22 cellular contexts compared by ENCODE assay signal in genomic region chr10:88440541-88440940, GRCh38.
DNase-seq lines count a peak whose midpoint lies in the region; ATAC-seq, FAIRE-seq and TF ChIP-seq lines count a peak whose summit lies in the region.
"Had no signal": no experiment of that assay in that cellular context is flagged by ENCODE, and none has a peak within 500 bp of the region (broad histone marks: within the 10 kb centered on the region; RNA-seq: fewer than 3 reads in every experiment).

No MANE protein-coding gene starts in this region.

- DNase-seq in NOMO-1 treated with DMSO at 0.1 percent for 48 hours (lab: John Stamatoyannopoulos, UW; ENCODE audit: unreplicated experiment) (peak; percentile 45), NOMO-1 treated with dmso at 0.1 percent for 144 hours (lab: John Stamatoyannopoulos, UW; ENCODE audit: unreplicated experiment) (no peak), H54 (ENCODE audit: insufficient read length, low spot score) (no peak), upper lobe of right lung (no peak), NCI-H748 (lab: John Stamatoyannopoulos, UW; ENCODE audit: unreplicated experiment) (no peak)
- no peak for DNase-seq in activated T-helper 1 cell treated with anti-CD3 and anti-CD28 coated beads, Interleukin-12 subunit alpha, Interleukin-12 subunit beta, Interleukin-2, Interleukin-4 antibody, amounts not matched to agents 30 ng/mL and 10 ng/mL and 1 ng/mL, durations not matched to agents 14 hours and 24 hours and 36 hours (ENCODE audit: low spot score)
- DNase-seq in activated CD4-positive, alpha-beta T cell treated with anti-CD3 and anti-CD28 coated beads for 1 hour, result no peak
- DNase-seq: ACHN; BE2C; C1 segment of cervical spinal cord; CD4-positive, CD25-positive, alpha-beta regulatory T cell; CD8-positive, alpha-beta memory T cell; COR-L47; DMS 273 treated with DMSO at 0.1 percent for 48 hours; DMS53; HCEC 1CT had no signal

- H3K27ac Mint-ChIP-seq in activated T-helper 1 cell treated with anti-CD3 and anti-CD28 coated beads, Interleukin-12 subunit alpha, Interleukin-12 subunit beta, Interleukin-2, Interleukin-4 antibody, amounts not matched to agents 30 ng/mL and 10 ng/mL and 1 ng/mL, durations not matched to agents 14 hours and 24 hours and 36 hours, result peak overlapping the region; percentile 31
- H3K27ac Mint-ChIP-seq: CD4-positive, CD25-positive, alpha-beta regulatory T cell; CD8-positive, alpha-beta memory T cell had no signal

- H3K4me1 ChIP-seq in upper lobe of right lung, result no peaks in the 10 kb centered on the region
- H3K4me1 ChIP-seq: BE2C had no signal

- H3K36me3 Mint-ChIP-seq in activated T-helper 1 cell treated with anti-CD3 and anti-CD28 coated beads, Interleukin-12 subunit alpha, Interleukin-12 subunit beta, Interleukin-2, Interleukin-4 antibody, amounts not matched to agents 30 ng/mL and 10 ng/mL and 1 ng/mL, durations not matched to agents 14 hours and 24 hours and 36 hours (ENCODE audit: low read depth), result no peaks in the 10 kb centered on the region

- intact Hi-C loops in activated T-helper 1 cell treated with anti-CD3 and anti-CD28 coated beads, Interleukin-12 subunit alpha, Interleukin-12 subunit beta, Interleukin-2, Interleukin-4 antibody, amounts not matched to agents 30 ng/mL and 10 ng/mL and 1 ng/mL, durations not matched to agents 14 hours and 24 hours and 36 hours (cut with micrococcal nuclease), result no loop called here
- intact Hi-C loops in upper lobe of right lung (cut with DNase I), result no loop called here

- no peaks in the 10 kb centered on the region for H3K4me1 Mint-ChIP-seq in activated T-helper 1 cell treated with anti-CD3 and anti-CD28 coated beads, Interleukin-12 subunit alpha, Interleukin-12 subunit beta, Interleukin-2, Interleukin-4 antibody, amounts not matched to agents 30 ng/mL and 10 ng/mL and 1 ng/mL, durations not matched to agents 14 hours and 24 hours and 36 hours (ENCODE audit: low read depth)
- H3K4me1 Mint-ChIP-seq: CD4-positive, CD25-positive, alpha-beta regulatory T cell; CD8-positive, alpha-beta memory T cell had no signal

- ATAC-seq in upper lobe of right lung, result peak; percentile 23

- H3K9me3 ChIP-seq in upper lobe of right lung, result no peaks in the 10 kb centered on the region
- H3K9me3 ChIP-seq: BE2C had no signal

- no peak for TF ChIP-seq POLR2A in H54 (IDR thresholded peaks at IDR 0.05; ENCODE audit: low read depth, low read length)

- no peaks in the 10 kb centered on the region for H3K9me3 Mint-ChIP-seq in activated T-helper 1 cell treated with anti-CD3 and anti-CD28 coated beads, Interleukin-12 subunit alpha, Interleukin-12 subunit beta, Interleukin-2, Interleukin-4 antibody, amounts not matched to agents 30 ng/mL and 10 ng/mL and 1 ng/mL, durations not matched to agents 14 hours and 24 hours and 36 hours

- no peak overlapping the region for H3K4me3 ChIP-seq in upper lobe of right lung
- H3K4me3 ChIP-seq: GM23248 had no signal

- H3K27me3 ChIP-seq in upper lobe of right lung, result no peaks in the 10 kb centered on the region
- H3K27me3 ChIP-seq: BE2C had no signal

- peaks cover 10% of the 10 kb centered on the region for H3K27me3 Mint-ChIP-seq in activated T-helper 1 cell treated with anti-CD3 and anti-CD28 coated beads, Interleukin-12 subunit alpha, Interleukin-12 subunit beta, Interleukin-2, Interleukin-4 antibody, amounts not matched to agents 30 ng/mL and 10 ng/mL and 1 ng/mL, durations not matched to agents 14 hours and 24 hours and 36 hours (ENCODE audit: insufficient read depth)
- H3K27me3 Mint-ChIP-seq: CD4-positive, CD25-positive, alpha-beta regulatory T cell had no signal

- no peak overlapping the region for H3K4me3 Mint-ChIP-seq in activated T-helper 1 cell treated with anti-CD3 and anti-CD28 coated beads, Interleukin-12 subunit alpha, Interleukin-12 subunit beta, Interleukin-2, Interleukin-4 antibody, amounts not matched to agents 30 ng/mL and 10 ng/mL and 1 ng/mL, durations not matched to agents 14 hours and 24 hours and 36 hours
- H3K4me3 Mint-ChIP-seq: CD4-positive, CD25-positive, alpha-beta regulatory T cell; CD8-positive, alpha-beta memory T cell had no signal

- no peak for TF ChIP-seq CTCF in upper lobe of right lung (IDR thresholded peaks at IDR 0.05)

- no peak overlapping the region for H3K27ac ChIP-seq in upper lobe of right lung
- H3K27ac ChIP-seq: GM23248, HL-60 had no signal

- no peaks in the 10 kb centered on the region for H3K36me3 ChIP-seq in upper lobe of right lung
- H3K36me3 ChIP-seq: BE2C had no signal

- peak; percentile 6 for FAIRE-seq in H54 (lab: Jason Lieb, UNC)
- FAIRE-seq: A204.1, G401.6, GM12891, GM18507 had no signal
